10 cellular contexts compared by ENCODE assay signal in the genomic region with DNA sequence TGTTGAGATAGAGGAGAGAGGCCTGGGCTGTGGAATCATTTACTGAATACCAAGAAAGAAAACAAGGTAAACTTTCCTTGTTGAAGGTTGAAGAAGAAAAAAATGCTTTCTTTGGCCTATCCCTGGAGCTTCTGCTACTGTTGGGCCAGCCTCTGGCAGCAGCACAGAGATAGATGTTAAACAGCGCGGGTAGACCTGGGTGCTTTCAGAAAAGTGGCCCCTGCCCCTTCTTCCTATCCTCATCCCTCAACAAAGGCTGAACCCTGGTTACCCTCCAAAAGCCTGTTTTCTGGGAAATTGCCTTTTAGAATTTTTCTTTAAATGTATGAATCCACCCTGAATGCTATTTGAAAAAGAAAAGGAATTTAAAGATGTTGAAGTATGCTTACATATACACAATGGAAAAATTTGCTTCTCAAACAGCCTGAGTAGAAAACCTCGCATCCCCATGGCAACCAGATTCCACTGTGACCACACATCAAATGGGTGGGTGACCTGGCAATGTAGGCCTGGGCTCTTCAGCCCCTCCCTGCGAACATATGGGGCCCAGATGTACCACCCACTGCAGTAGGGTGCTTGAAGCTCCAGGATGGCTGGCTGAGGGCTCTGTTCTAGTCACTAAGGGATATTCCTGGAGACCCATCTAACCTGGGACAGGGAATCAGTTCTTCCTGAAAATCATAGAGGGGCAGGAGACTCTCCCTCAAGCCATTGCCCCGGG. TPM values are rescaled to one million over a fixed set of nuclear protein-coding genes. Genes with fewer than 3 reads are reported as not detected.
DNase-seq lines count a peak whose midpoint lies in the region; ATAC-seq and TF ChIP-seq lines count a peak whose summit lies in the region.
"Had no signal": no experiment of that assay in that cellular context is flagged by ENCODE, and none has a peak within 500 bp of the region (broad histone marks: within the 10 kb centered on the region; RNA-seq: fewer than 3 reads in every experiment).

No MANE protein-coding gene starts in this region.

- TF ChIP-seq POLR2A in suprapubic skin (IDR thresholded peaks at IDR 0.05) = no peak

- no peaks in the 10 kb centered on the region for H3K36me3 ChIP-seq in suprapubic skin
- H3K36me3 ChIP-seq in aorta (ENCODE audit: control insufficient read depth in 1 of 2, insufficient read depth in 2 of 2, low read length in 1 of 2) = no peaks in the 10 kb centered on the region

- H3K36me3 Mint-ChIP-seq in activated T-cell treated with anti-CD3 and anti-CD28 coated beads, Interleukin-2, amount 50 U/mL, for 24 hours (ENCODE audit: low read depth) = no peaks in the 10 kb centered on the region
- no peaks in the 10 kb centered on the region for H3K36me3 Mint-ChIP-seq in activated CD8-positive, alpha-beta T cell treated with anti-CD3 and anti-CD28 coated beads, Interleukin-2, amount 10 ng/mL, durations not matched to agents 7 days and 5 days (ENCODE audit: low read depth)

- H3K9me3 ChIP-seq in suprapubic skin (no peaks in the 10 kb centered on the region), aorta (ENCODE audit: control insufficient read depth, low read length) (no peaks in the 10 kb centered on the region)
- H3K9me3 ChIP-seq: testis had no signal

- intact Hi-C loops in aorta (cut with DNase I) = no loop called here

- H3K4me1 ChIP-seq in suprapubic skin (peaks cover 17% of the 10 kb centered on the region), aorta (ENCODE audit: control insufficient read depth in 1 of 2, insufficient read depth in 2 of 2, low read length in 2 of 2) (no peaks in the 10 kb centered on the region)

- no peak for DNase-seq in activated T-cell treated with anti-CD3 and anti-CD28 coated beads, Interleukin-2, amount 50 U/mL, for 24 hours
- DNase-seq in activated T-cell treated with anti-CD3 and anti-CD28 coated beads, Interleukin-2, amount 50 U/mL, for 48 hours = no peak
- DNase-seq in activated CD8-positive, alpha-beta T cell treated with anti-CD3 and anti-CD28 coated beads, Interleukin-2, amount 10 ng/mL, durations not matched to agents 7 days and 5 days = no peak
- DNase-seq in iPS DF 19.7 (ENCODE audit: low read depth, low spot score) = peak; percentile 95
- no peak for DNase-seq in suprapubic skin (ENCODE audit: low spot score in 2 of 2)
- no peak for DNase-seq in cerebellum (ENCODE audit: low spot score)
- no peak for DNase-seq in T-helper 9 cell
- no peak for DNase-seq in aorta
- DNase-seq: activated effector memory CD4-positive, alpha-beta T cell treated with Interleukin-2 at 50 U/mL for 16 hours; testis had no signal

- no peaks in the 10 kb centered on the region for H3K27me3 ChIP-seq in suprapubic skin
- H3K27me3 ChIP-seq in aorta (ENCODE audit: control insufficient read depth in 1 of 2, insufficient read depth in 2 of 2, low read length in 1 of 2) = no peaks in the 10 kb centered on the region
- H3K27me3 ChIP-seq: testis had no signal

- CTCF ChIA-PET in activated CD8-positive, alpha-beta T cell treated with anti-CD3 and anti-CD28 coated beads, Interleukin-2, amount 10 ng/mL, durations not matched to agents 7 days and 5 days (lab: Charles Lee) = interaction anchor here (1.1 to 2.0 kb wide), 3 partner anchors 11 to 101 kb away, joined by 3 to 4 read pairs (median 3); no protein-coding TSS in a partner anchor

- ATAC-seq in activated CD8-positive, alpha-beta T cell treated with anti-CD3 and anti-CD28 coated beads, Interleukin-2, amount 10 ng/mL, durations not matched to agents 7 days and 5 days = peak; percentile 87
- ATAC-seq in aorta (ENCODE audit: low FRiP score) = no peak

- WGBS in suprapubic skin = 69% methylated on average over 5 of the region's 5 CpGs
- 72 to 76% methylated on average over 5 of the region's 5 CpGs for WGBS in aorta, 2 donors

- no peaks in the 10 kb centered on the region for H3K27me3 Mint-ChIP-seq in activated T-cell treated with anti-CD3 and anti-CD28 coated beads, Interleukin-2, amount 50 U/mL, for 24 hours
- no peaks in the 10 kb centered on the region for H3K27me3 Mint-ChIP-seq in activated CD8-positive, alpha-beta T cell treated with anti-CD3 and anti-CD28 coated beads, Interleukin-2, amount 10 ng/mL, durations not matched to agents 7 days and 5 days (ENCODE audit: low read depth)

- no peak for TF ChIP-seq EP300 in suprapubic skin (IDR thresholded peaks at IDR 0.05)

- H3K27ac ChIP-seq in suprapubic skin = peak overlapping the region; percentile 69
- no peak overlapping the region for H3K27ac ChIP-seq in aorta (ENCODE audit: low read depth in 1 of 2, low read length in 2 of 2)
- H3K27ac ChIP-seq: testis had no signal

- H3K9me3 Mint-ChIP-seq in activated T-cell treated with anti-CD3 and anti-CD28 coated beads, Interleukin-2, amount 50 U/mL, for 24 hours = no peaks in the 10 kb centered on the region
- H3K9me3 Mint-ChIP-seq in activated CD8-positive, alpha-beta T cell treated with anti-CD3 and anti-CD28 coated beads, Interleukin-2, amount 10 ng/mL, durations not matched to agents 7 days and 5 days (ENCODE audit: insufficient read depth) = no peaks in the 10 kb centered on the region

- H3K4me3 ChIP-seq in suprapubic skin (no peak overlapping the region), aorta (ENCODE audit: low read length in 2 of 2) (no peak overlapping the region)

- H3K27ac Mint-ChIP-seq in activated T-cell treated with anti-CD3 and anti-CD28 coated beads, Interleukin-2, amount 50 U/mL, for 24 hours = peak overlapping the region; percentile 80
- H3K27ac Mint-ChIP-seq in activated CD8-positive, alpha-beta T cell treated with anti-CD3 and anti-CD28 coated beads, Interleukin-2, amount 10 ng/mL, durations not matched to agents 7 days and 5 days = no peak overlapping the region

- peaks cover 18% of the 10 kb centered on the region for H3K4me1 Mint-ChIP-seq in activated T-cell treated with anti-CD3 and anti-CD28 coated beads, Interleukin-2, amount 50 U/mL, for 24 hours (ENCODE audit: low read depth)
- peaks cover 11% of the 10 kb centered on the region for H3K4me1 Mint-ChIP-seq in activated CD8-positive, alpha-beta T cell treated with anti-CD3 and anti-CD28 coated beads, Interleukin-2, amount 10 ng/mL, durations not matched to agents 7 days and 5 days (ENCODE audit: low read depth)

- no peak overlapping the region for H3K4me3 Mint-ChIP-seq in activated T-cell treated with anti-CD3 and anti-CD28 coated beads, Interleukin-2, amount 50 U/mL, for 24 hours
- H3K4me3 Mint-ChIP-seq in activated CD8-positive, alpha-beta T cell treated with anti-CD3 and anti-CD28 coated beads, Interleukin-2, amount 10 ng/mL, durations not matched to agents 7 days and 5 days = no peak overlapping the region

- POLR2A ChIA-PET in activated CD8-positive, alpha-beta T cell treated with anti-CD3 and anti-CD28 coated beads, Interleukin-2, amount 10 ng/mL, durations not matched to agents 7 days and 5 days (lab: Charles Lee) = no interaction called here

- no peak for TF ChIP-seq CTCF in suprapubic skin (IDR thresholded peaks at IDR 0.05)

RNA-seq across cellular contexts. Expression of gene CHRNA1, which starts 23.4 kb away (rescaled TPM):
- total RNA-seq in activated CD8-positive, alpha-beta T cell treated with anti-CD3 and anti-CD28 coated beads, Interleukin-2, amount 10 ng/mL, durations not matched to agents 7 days and 5 days = not detected
- total RNA-seq in suprapubic skin (not detected), cerebellum (not detected), aorta (not detected)
- 1 to 10 TPM in 1 of 2 donors, not detected in 1; 2.0 TPM for polyA plus RNA-seq in aorta
